ENCODE assay signal across 8 cellular contexts in the genomic region with DNA sequence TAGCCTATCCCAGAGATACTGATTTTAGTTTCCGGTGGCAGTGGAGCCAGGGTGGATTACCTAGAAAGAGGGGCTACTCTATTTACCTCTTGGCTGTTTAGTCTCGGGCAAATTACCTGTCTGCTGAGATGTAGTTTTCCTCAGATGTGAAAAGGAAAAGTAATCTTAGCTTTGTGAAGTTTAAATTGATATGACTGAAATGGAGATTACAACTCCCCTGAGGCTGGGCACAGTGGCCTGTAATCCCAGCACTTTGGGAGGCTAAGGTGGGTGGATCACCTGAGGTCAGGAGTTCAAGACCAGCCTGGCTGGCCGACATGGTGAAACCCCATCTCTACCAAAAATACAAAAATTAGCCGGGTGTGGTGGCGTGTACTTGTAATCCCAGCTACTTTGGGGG. TPM values are rescaled to one million over a fixed set of nuclear protein-coding genes. Genes with fewer than 3 reads are reported as not detected.
DNase-seq lines count a peak whose midpoint lies in the region; ATAC-seq, FAIRE-seq and TF ChIP-seq lines count a peak whose summit lies in the region.
"Not testable (repeated sequence)": the region's sequence is repeated elsewhere in the genome, so short reads cannot be mapped to it uniquely, and the experiment has no call there.

No MANE protein-coding gene starts in this region.

- not testable (repeated sequence) for H3K4me1 ChIP-seq in HEK293 (ENCODE audit: control insufficient read depth, insufficient read depth, low read length)
- H3K4me1 ChIP-seq in H1 (replicated peaks in 1 of 4; ENCODE audit: control insufficient read depth in 3 of 4, insufficient read depth in 4 of 4, low read length in 3 of 4) = peaks cover 2 to 21% (median 11%) of the 10 kb centered on the region in 4 experiments
- H3K4me1 ChIP-seq in iPS-15b (ENCODE audit: control insufficient read depth, insufficient read depth, low read length) = peaks cover 22% of the 10 kb centered on the region

- H2BK12ac ChIP-seq in H1 (ENCODE audit: low read depth, low read length) = not testable (repeated sequence)

- POLR2A ChIA-PET in AG04450 (lab: Yijun Ruan, JAX) = interaction anchor here (0.7 to 5.3 kb wide), 3 partner anchors 34 to 1139 kb away, joined by 7 to 102 read pairs (median 10); a partner anchor contains a TSS
- POLR2A ChIA-PET in HEK293 (lab: Yijun Ruan, JAX) = interaction anchor here (0.9 to 6.0 kb wide), 8 partner anchors 21 to 135 kb away, joined by 3 to 54 read pairs (median 6); a partner anchor contains a TSS
- POLR2A ChIA-PET in H1 (lab: Charles Lee; ENCODE audit: partially characterized antibody) = interaction anchor here (0.9 to 9.3 kb wide), 15 partner anchors 9 to 127 kb away, joined by 3 to 204 read pairs (median 5); a partner anchor contains a TSS

- CTCF ChIA-PET in AG04450 (lab: Charles Lee) (interaction anchor here (0.7 to 2.9 kb wide), 5 partner anchors 55 to 217 kb away, joined by 3 to 16 read pairs (median 4); no protein-coding TSS in a partner anchor), HEK293 (lab: Yijun Ruan, JAX) (interaction anchor here (0.8 to 2.8 kb wide), 5 partner anchors 11 to 87 kb away, joined by 4 to 31 read pairs (median 7); no protein-coding TSS in a partner anchor), H1 (lab: Charles Lee; ENCODE audit: partially characterized antibody) (interaction anchor here (0.6 to 36.9 kb wide), 7 partner anchors 12 to 81 kb away, joined by 3 to 941 read pairs (median 3); a partner anchor contains a TSS)

- peak overlapping the region; percentile 92 to 93 for H3K4me2 ChIP-seq in H1 (ENCODE audit: insufficient read depth in 1 of 2, low read depth in 2 of 2, low read length in 2 of 2)

- H3K18ac ChIP-seq in H1 (ENCODE audit: extremely low read depth, low read length) = not testable (repeated sequence)

- H3K9ac ChIP-seq in SK-N-MC (ENCODE audit: insufficient read length) = peak overlapping the region; percentile 99
- H3K9ac ChIP-seq in H1 (replicated peaks in 1 of 4; ENCODE audit: extremely low read depth in 1 of 4, low read depth in 3 of 4, low read length in 3 of 4) = peak overlapping the region; percentile 88 to 99 (median 89)
- peak overlapping the region; percentile 100 for H3K9ac ChIP-seq in iPS-15b (ENCODE audit: low read depth, low read length)

- ATAC-seq in stimulated activated naive B cell treated with anti-CD40 and anti-IgM and Interleukin-4, amounts not matched to agents 10 μg/mL and 1 μg/mL and 100 μg/mL, for 72 hours (replicated peaks) = not testable (repeated sequence)

- H3K4me3 ChIP-seq in AG04450 (ENCODE audit: low read depth, low read length) (peak overlapping the region; percentile 99), HEK293 (ENCODE audit: low read depth, low read length) (peak overlapping the region; percentile 83), SK-N-MC (peak overlapping the region; percentile 92), H1 (ENCODE audit: extremely low read depth in 1 of 4, insufficient read depth in 2 of 4, low read depth in 3 of 4, low read length in 4 of 4) (peak overlapping the region; percentile 93 to 98 (median 96)), iPS-15b (ENCODE audit: low read depth, low read length) (peak overlapping the region; percentile 97)

- not testable (repeated sequence) for H2BK20ac ChIP-seq in H1 (ENCODE audit: low read length)

- not testable (repeated sequence) for H3K23ac ChIP-seq in H1 (ENCODE audit: insufficient read length)

- not testable (repeated sequence) for H2AFZ ChIP-seq in H1 (ENCODE audit: low read length)

- FAIRE-seq in H1 (lab: Jason Lieb, UNC) = not testable (repeated sequence)

- not testable (repeated sequence) for H4K8ac ChIP-seq in H1 (ENCODE audit: extremely low read depth, insufficient read depth, low read length)

- TF ChIP-seq EP300 in H1 (IDR thresholded peaks at IDR 0.05; ENCODE audit: borderline replicate concordance in 1 of 2, low read depth in 2 of 2, low read length in 2 of 2) = not testable (repeated sequence)

- not testable (repeated sequence) for H4K91ac ChIP-seq in H1 (replicated peaks; ENCODE audit: insufficient read length, low read length)

- peak overlapping the region; percentile 16; the same call in 1 of the 2 replicates for H2BK5ac ChIP-seq in H1 (ENCODE audit: low read depth, low read length)

- DNase-seq in AG04450 (ENCODE audit: low read depth, low spot score); SK-N-MC (ENCODE audit: low read depth, low spot score); H1 (ENCODE audit: low read depth in 1 of 2, low spot score in 2 of 2); nephron progenitor cell; stimulated activated naive B cell treated with anti-CD40 and anti-IgM and Interleukin-4, amounts not matched to agents 10 μg/mL and 1 μg/mL and 100 μg/mL, for 72 hours: not testable (repeated sequence)

- peaks cover 22 to 57% of the 10 kb centered on the region in 2 experiments for H3K36me3 ChIP-seq in HEK293 (ENCODE audit: control insufficient read depth in 2 of 2, insufficient read depth in 1 of 2, low read length in 2 of 2)
- H3K36me3 ChIP-seq in SK-N-MC (ENCODE audit: insufficient read depth, low read length) = peaks cover 56% of the 10 kb centered on the region
- H3K36me3 ChIP-seq in H1 (ENCODE audit: control insufficient read depth in 2 of 4, insufficient read depth in 4 of 4, low read length in 3 of 4) = peaks cover 18 to 55% (median 38%) of the 10 kb centered on the region in 4 experiments
- peaks cover 54% of the 10 kb centered on the region for H3K36me3 ChIP-seq in iPS-15b (ENCODE audit: control insufficient read depth, insufficient read depth, low read length)

- H3K56ac ChIP-seq in H1 (replicated peaks; ENCODE audit: insufficient read length, low read depth, low read length) = not testable (repeated sequence)

- H3K79me1 ChIP-seq in H1 (ENCODE audit: low read depth, low read length) = not testable (repeated sequence)

- peak overlapping the region; percentile 54 for H3K27ac ChIP-seq in AG04450 (ENCODE audit: low read depth, low read length)
- 0 out of 2 replicates have a peak overlapping the region, but pooled peaks have one; percentile 90 for H3K27ac ChIP-seq in HEK293 (ENCODE audit: extremely low read depth, low read depth, low read length)
- H3K27ac ChIP-seq in SK-N-MC = peak overlapping the region; percentile 91
- not testable (repeated sequence) for H3K27ac ChIP-seq in H1 (ENCODE audit: low read depth, low read length)

- H4K5ac ChIP-seq in H1 (ENCODE audit: insufficient read length, low read depth, low read length) = not testable (repeated sequence)

- H2AK5ac ChIP-seq in H1 (ENCODE audit: low read depth, low read length) = not testable (repeated sequence)

- not testable (repeated sequence) for H3K27me3 ChIP-seq in AG04450 (ENCODE audit: control insufficient read depth, insufficient read depth, low read length); H1 (replicated peaks in 1 of 4; ENCODE audit: control insufficient read depth in 3 of 4, extremely low read depth in 1 of 4, insufficient read depth in 3 of 4, low read length in 3 of 4); iPS-15b (ENCODE audit: control insufficient read depth, insufficient read depth, low read length)

- H3K14ac ChIP-seq in H1 (ENCODE audit: insufficient read length) = not testable (repeated sequence)

- H3K36me3 Mint-ChIP-seq in activated naive CD8-positive, alpha-beta T cell = peaks cover 24% of the 10 kb centered on the region
- H3K36me3 Mint-ChIP-seq in nephron progenitor cell (ENCODE audit: low read depth) = peaks cover 31% of the 10 kb centered on the region
- H3K36me3 Mint-ChIP-seq in stimulated activated naive B cell treated with anti-CD40 and anti-IgM and Interleukin-4, amounts not matched to agents 10 μg/mL and 1 μg/mL and 100 μg/mL, for 72 hours = peaks cover 59 to 79% of the 10 kb centered on the region in 2 donors

- peak overlapping the region; percentile 100 for H3K4me3 Mint-ChIP-seq in activated naive CD8-positive, alpha-beta T cell
- peak overlapping the region; percentile 100 for H3K4me3 Mint-ChIP-seq in nephron progenitor cell
- H3K4me3 Mint-ChIP-seq in stimulated activated naive B cell treated with anti-CD40 and anti-IgM and Interleukin-4, amounts not matched to agents 10 μg/mL and 1 μg/mL and 100 μg/mL, for 72 hours = peak overlapping the region; percentile 97 to 100

- not testable (repeated sequence) for H3K9me3 ChIP-seq in AG04450 (ENCODE audit: control insufficient read depth, insufficient read depth, low read length); HEK293 (ENCODE audit: control insufficient read depth, insufficient read depth, low read depth, low read length); SK-N-MC (ENCODE audit: low read depth, low read length); H1 (ENCODE audit: insufficient read depth in 2 of 2, low read depth in 1 of 2, low read length in 1 of 2); iPS-15b (ENCODE audit: control insufficient read depth, insufficient read depth, low read length)

- not testable (repeated sequence) for H3K9me3 Mint-ChIP-seq in activated naive CD8-positive, alpha-beta T cell (ENCODE audit: low read depth); nephron progenitor cell; stimulated activated naive B cell treated with anti-CD40 and anti-IgM and Interleukin-4, amounts not matched to agents 10 μg/mL and 1 μg/mL and 100 μg/mL, for 72 hours

- H3K27me3 Mint-ChIP-seq in activated naive CD8-positive, alpha-beta T cell; nephron progenitor cell (ENCODE audit: low read depth, poor library complexity); stimulated activated naive B cell treated with anti-CD40 and anti-IgM and Interleukin-4, amounts not matched to agents 10 μg/mL and 1 μg/mL and 100 μg/mL, for 72 hours: not testable (repeated sequence)

- H2BK15ac ChIP-seq in H1 (ENCODE audit: low read length) = not testable (repeated sequence)

- TF ChIP-seq CTCF in AG04450 (IDR thresholded peaks at IDR 0.05; ENCODE audit: low read depth, low read length); HEK293 (tag by site-specific recombination; IDR thresholded peaks at IDR 0.05); H1 (IDR thresholded peaks at IDR 0.05; ENCODE audit: control extremely low read depth in 1 of 3, insufficient read depth in 1 of 3, low read depth in 1 of 3, low read length in 3 of 3); nephron progenitor cell (IDR thresholded peaks at IDR 0.05): not testable (repeated sequence)

- not testable (repeated sequence) for TF ChIP-seq RAD21 in H1 (IDR thresholded peaks at IDR 0.05 in 1 of 2, conservative IDR thresholded peaks at IDR 0.05 in 1 of 2; ENCODE audit: low read depth in 2 of 2, low read length in 2 of 2)

- H2BK120ac ChIP-seq in H1 (replicated peaks; ENCODE audit: low read depth, low read length) = not testable (repeated sequence)

- peak overlapping the region; percentile 100 for H3K27ac Mint-ChIP-seq in activated naive CD8-positive, alpha-beta T cell
- peak overlapping the region; percentile 59 for H3K27ac Mint-ChIP-seq in nephron progenitor cell
- H3K27ac Mint-ChIP-seq in stimulated activated naive B cell treated with anti-CD40 and anti-IgM and Interleukin-4, amounts not matched to agents 10 μg/mL and 1 μg/mL and 100 μg/mL, for 72 hours = peak overlapping the region; percentile 100

- peaks cover 3 to 17% of the 10 kb centered on the region in 2 experiments; a peak in 2 of 4 replicates for H3K79me2 ChIP-seq in H1 (ENCODE audit: control insufficient read depth in 1 of 2, insufficient read depth in 2 of 2, low read length in 2 of 2)

- not testable (repeated sequence) for TF ChIP-seq POLR2A in H1 (IDR thresholded peaks at IDR 0.05; ENCODE audit: control extremely low read depth in 1 of 2, low read depth in 2 of 2, low read length in 2 of 2)

- not testable (repeated sequence) for H3K4ac ChIP-seq in H1 (replicated peaks; ENCODE audit: insufficient read length, low read depth, low read length)

- peaks cover 14% of the 10 kb centered on the region for H3K23me2 ChIP-seq in H1 (ENCODE audit: low read depth, low read length)

- peaks cover 39% of the 10 kb centered on the region for H3K4me1 Mint-ChIP-seq in activated naive CD8-positive, alpha-beta T cell (ENCODE audit: low read depth)
- peaks cover 79% of the 10 kb centered on the region for H3K4me1 Mint-ChIP-seq in nephron progenitor cell
- H3K4me1 Mint-ChIP-seq in stimulated activated naive B cell treated with anti-CD40 and anti-IgM and Interleukin-4, amounts not matched to agents 10 μg/mL and 1 μg/mL and 100 μg/mL, for 72 hours = peaks cover 39 to 68% of the 10 kb centered on the region in 2 donors

- peaks cover 0 to 23% of the 10 kb centered on the region in 2 experiments for H4K20me1 ChIP-seq in H1 (replicated peaks in 1 of 2; ENCODE audit: control insufficient read depth in 1 of 2, insufficient read depth in 2 of 2, low read length in 2 of 2)

- 82% methylated on average over 5 of the region's 5 CpGs; no CpG with 5 or more reads in 1 of the 2 experiments for WGBS in H1 (ENCODE audit: extremely low coverage in 1 of 2, insufficient coverage in 1 of 2, insufficient read length in 1 of 2, insufficient replicate concordance in 2 of 2, low coverage in 1 of 2, low lambda C conversion rate in 2 of 2, missing lambda C conversion rate in 1 of 2), 2 experiments

RNA-seq across cellular contexts. Expression of a gene that starts 25.0 kb away (rescaled TPM):
- 30.8 and 38.4 TPM in 2 replicates for polyA plus RNA-seq in AG04450 (2011; rRNA removed)
- 57.0 and 70.8 TPM in 2 replicates for polyA minus RNA-seq in AG04450 (2011; rRNA and poly(A)+ RNA removed)
- total RNA-seq in H1 (2021; fragmentation: NEBNext Ultra II Directional; extraction: Animal tissue kit (Norgen Biotek cat#: 25700)) = 1.6 and 2.1 TPM in 2 replicates
- polyA plus RNA-seq in H1 (2011; rRNA removed) = 1.7 and 1.8 TPM in 2 replicates
- 2.5 TPM for polyA plus RNA-seq in H1 (2011; cell fraction: cytosol; rRNA removed)
- 4.0 TPM for polyA plus RNA-seq in H1 (2011; cell fraction: nucleus; rRNA removed)
- 0.87 to 3.4 TPM (median 2.7 TPM) in 4 replicates for polyA plus RNA-seq in H1 (2012, experiment 1 of 2)
- polyA plus RNA-seq in H1 (2012, experiment 2 of 2) = 1.2 TPM
- polyA plus RNA-seq in H1 (2013, experiment 1 of 2) = 3.7 TPM
- 3.3 TPM for polyA plus RNA-seq in H1 (2013, experiment 2 of 2)
- 2.0 and 2.6 TPM in 2 replicates for polyA minus RNA-seq in H1 (2011; rRNA and poly(A)+ RNA removed)
- polyA minus RNA-seq in H1 (2011; cell fraction: cytosol; rRNA and poly(A)+ RNA removed) = 2.1 TPM
- polyA minus RNA-seq in H1 (2011; cell fraction: nucleus; rRNA and poly(A)+ RNA removed) = 1.1 TPM

RNA-seq across cellular contexts. Expression of a gene that starts 51.6 kb away (rescaled TPM):
- polyA plus RNA-seq in AG04450 (2011; rRNA removed) (1.2 TPM in 2 replicates), H1 (2011; rRNA removed) (9.7 and 10.5 TPM in 2 replicates)
- 0.74 and 0.78 TPM in 2 replicates for polyA minus RNA-seq in AG04450 (2011; rRNA and poly(A)+ RNA removed)
- 7.2 and 9.9 TPM in 2 replicates for total RNA-seq in H1 (2021; fragmentation: NEBNext Ultra II Directional; extraction: Animal tissue kit (Norgen Biotek cat#: 25700))
- 9.6 TPM for polyA plus RNA-seq in H1 (2011; cell fraction: cytosol; rRNA removed)
- polyA plus RNA-seq in H1 (2011; cell fraction: nucleus; rRNA removed) = 12.6 TPM
- polyA plus RNA-seq in H1 (2012, experiment 1 of 2) = 4.8 to 8.9 TPM (median 7.2 TPM) in 4 replicates
- 4.5 TPM for polyA plus RNA-seq in H1 (2012, experiment 2 of 2)
- 5.1 TPM for polyA plus RNA-seq in H1 (2013, experiment 1 of 2)
- polyA plus RNA-seq in H1 (2013, experiment 2 of 2) = 5.4 TPM
- polyA minus RNA-seq in H1 (2011; rRNA and poly(A)+ RNA removed) = 7.3 and 8.1 TPM in 2 replicates
- 5.5 TPM for polyA minus RNA-seq in H1 (2011; cell fraction: cytosol; rRNA and poly(A)+ RNA removed)
- 20.8 TPM for polyA minus RNA-seq in H1 (2011; cell fraction: nucleus; rRNA and poly(A)+ RNA removed)

RNA-seq across cellular contexts. Expression of a gene that starts 59.5 kb away (rescaled TPM):
- polyA plus RNA-seq in AG04450 (2011; rRNA removed) (1,944 and 3,172 TPM in 2 replicates), H1 (2011; rRNA removed) (1,439 and 1,605 TPM in 2 replicates)
- polyA minus RNA-seq in AG04450 (2011; rRNA and poly(A)+ RNA removed) = 2,374 and 2,983 TPM in 2 replicates
- total RNA-seq in H1 (2021; fragmentation: NEBNext Ultra II Directional; extraction: Animal tissue kit (Norgen Biotek cat#: 25700)) = 1,585 and 1,597 TPM in 2 replicates
- polyA plus RNA-seq in H1 (2011; cell fraction: cytosol; rRNA removed) = 2,021 TPM
- polyA plus RNA-seq in H1 (2011; cell fraction: nucleus; rRNA removed) = 1,851 TPM
- 2,168 to 2,404 TPM (median 2,303 TPM) in 4 replicates for polyA plus RNA-seq in H1 (2012, experiment 1 of 2)
- polyA plus RNA-seq in H1 (2012, experiment 2 of 2) = 694 TPM
- polyA plus RNA-seq in H1 (2013, experiment 1 of 2) = 1,954 TPM
- 1,995 TPM for polyA plus RNA-seq in H1 (2013, experiment 2 of 2)
- 1,078 and 1,386 TPM in 2 replicates for polyA minus RNA-seq in H1 (2011; rRNA and poly(A)+ RNA removed)
- polyA minus RNA-seq in H1 (2011; cell fraction: cytosol; rRNA and poly(A)+ RNA removed) = 722 TPM
- polyA minus RNA-seq in H1 (2011; cell fraction: nucleus; rRNA and poly(A)+ RNA removed) = 522 TPM
